ENCODE assay signal across 15 cellular contexts in the genomic region with DNA sequence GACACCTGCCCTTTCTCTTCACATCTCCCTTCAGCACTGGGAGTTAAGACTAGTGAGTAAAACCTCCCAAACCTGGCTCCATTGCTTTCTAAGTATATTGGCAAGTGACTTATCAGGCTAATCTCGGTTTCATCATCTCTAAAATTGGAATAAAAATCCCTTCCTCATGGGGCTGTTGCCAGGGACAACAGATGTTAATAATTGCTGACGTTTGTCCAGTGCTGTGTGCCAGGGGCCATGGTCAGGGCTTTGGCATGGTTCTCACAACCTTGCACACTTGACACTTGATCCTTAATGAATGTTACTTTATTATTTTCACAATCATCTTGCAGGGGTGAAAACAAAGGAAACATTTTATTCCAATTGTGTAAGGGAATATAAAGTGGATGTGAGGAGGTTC. TPM values are rescaled to one million over a fixed set of nuclear protein-coding genes. Genes with fewer than 3 reads are reported as not detected.
DNase-seq lines count a peak whose midpoint lies in the region; ATAC-seq and TF ChIP-seq lines count a peak whose summit lies in the region.
"Had no signal": no experiment of that assay in that cellular context is flagged by ENCODE, and none has a peak within 500 bp of the region (broad histone marks: within the 10 kb centered on the region; RNA-seq: fewer than 3 reads in every experiment).

No MANE protein-coding gene starts in this region.

- no peak overlapping the region for H2AK5ac ChIP-seq in mesenchymal stem cell (ENCODE audit: low read length, severe bottlenecking)

- no peak overlapping the region for H4K91ac ChIP-seq in mesenchymal stem cell (ENCODE audit: low read length)

- H2BK120ac ChIP-seq in mesenchymal stem cell (ENCODE audit: low read depth, low read length), result no peak overlapping the region

- no peak overlapping the region for H2AFZ ChIP-seq in mesenchymal stem cell (ENCODE audit: low read depth, low read length)
- H2AFZ ChIP-seq: GM23248 had no signal

- no peak overlapping the region for H2BK15ac ChIP-seq in mesenchymal stem cell (ENCODE audit: low read depth, poor library complexity, severe bottlenecking)

- WGBS in mesenchymal stem cell, result 93% methylated on average over 2 of the region's 2 CpGs

- no peak overlapping the region for H2BK5ac ChIP-seq in mesenchymal stem cell (ENCODE audit: low read depth, low read length, poor library complexity, severe bottlenecking)

- TF ChIP-seq CTCF in vagina (IDR thresholded peaks at IDR 0.05), result no peak

- no peak overlapping the region for H3K14ac ChIP-seq in mesenchymal stem cell (ENCODE audit: low read length in 2 of 2)

- no peaks in the 10 kb centered on the region for H3K9me3 ChIP-seq in SJCRH30 (replicated peaks)
- H3K9me3 ChIP-seq in mesenchymal stem cell (ENCODE audit: control insufficient read depth, low read length), result no peaks in the 10 kb centered on the region
- no peaks in the 10 kb centered on the region for H3K9me3 ChIP-seq in vagina
- H3K9me3 ChIP-seq: HAP-1 had no signal

- no peak overlapping the region for H3K9ac ChIP-seq in mesenchymal stem cell (ENCODE audit: low read length)
- H3K9ac ChIP-seq: GM23248 had no signal

- H3K79me1 ChIP-seq in mesenchymal stem cell (replicated peaks; ENCODE audit: low read length, poor library complexity, severe bottlenecking), result no peaks in the 10 kb centered on the region

- ATAC-seq in sciatic nerve (peak; percentile 85), HG03039 (IDR thresholded peaks at IDR 0.05; ENCODE audit: unreplicated experiment) (no peak)

- no peak overlapping the region for H3K18ac ChIP-seq in mesenchymal stem cell (ENCODE audit: low read depth in 1 of 2, low read length in 2 of 2)

- H3K4me3 ChIP-seq in SJCRH30 (no peak overlapping the region), mesenchymal stem cell (ENCODE audit: insufficient read depth in 1 of 2, low read depth in 1 of 2, low read length in 2 of 2) (no peak overlapping the region), vagina (no peak overlapping the region)
- H3K4me3 ChIP-seq: GM23248, HAP-1 had no signal

- H3K36me3 ChIP-seq in SJCRH30, result no peaks in the 10 kb centered on the region
- H3K36me3 ChIP-seq in mesenchymal stem cell (ENCODE audit: control insufficient read depth in 1 of 2, insufficient read depth in 2 of 2, low read depth in 1 of 2, low read length in 2 of 2), result no peaks in the 10 kb centered on the region
- no peaks in the 10 kb centered on the region for H3K36me3 ChIP-seq in vagina
- H3K36me3 ChIP-seq: HAP-1 had no signal

- in situ Hi-C loops in G401 (cut with HindIII; ENCODE audit: low sequenced_read_pairs), result no loop called here

- H3K27me3 ChIP-seq in SJCRH30, result no peaks in the 10 kb centered on the region
- H3K27me3 ChIP-seq in mesenchymal stem cell (ENCODE audit: control insufficient read depth in 1 of 2, insufficient read depth in 1 of 2, low read length in 2 of 2), result no peaks in the 10 kb centered on the region
- H3K27me3 ChIP-seq in vagina, result no peaks in the 10 kb centered on the region

- no peak overlapping the region for H3K4me2 ChIP-seq in mesenchymal stem cell (ENCODE audit: low read length, poor library complexity, severe bottlenecking)

- intact Hi-C loops in sciatic nerve (cut with DNase I) (no loop called here), vagina (cut with DNase I) (no loop called here)

- no peak overlapping the region for H3K23ac ChIP-seq in mesenchymal stem cell (ENCODE audit: low read length in 2 of 2)

- TF ChIP-seq POLR2A in vagina (IDR thresholded peaks at IDR 0.05), result no peak

- H3K4ac ChIP-seq in mesenchymal stem cell (ENCODE audit: low read depth in 1 of 2, low read length in 2 of 2), result no peak overlapping the region

- peak overlapping the region; percentile 7 for H4K8ac ChIP-seq in mesenchymal stem cell (ENCODE audit: low read length)

- DNase-seq in G401 (ENCODE audit: low spot score), result peak; percentile 15
- DNase-seq in SJCRH30, result peak; percentile 27 to 66
- no peak for DNase-seq in mesenchymal stem cell
- DNase-seq in sciatic nerve (ENCODE audit: low spot score), result no peak
- DNase-seq in activated CD4-positive, alpha-beta T cell treated with anti-CD3 and anti-CD28 coated beads for 48 hours, result no peak
- DNase-seq in vagina (ENCODE audit: extremely low spot score in 2 of 2), result no peak
- DNase-seq: ACHN; CD4-positive, alpha-beta T cell; DND-41; EL; GM23248 had no signal

- no peak overlapping the region for H2BK12ac ChIP-seq in mesenchymal stem cell (ENCODE audit: low read length in 2 of 2)

- H3K4me1 ChIP-seq in SJCRH30 (0 out of 2 replicates have a peak, but pooled peaks cover 4% of the 10 kb centered on the region), mesenchymal stem cell (ENCODE audit: control insufficient read depth, insufficient read depth, low read depth, low read length) (no peaks in the 10 kb centered on the region), vagina (no peaks in the 10 kb centered on the region)
- H3K4me1 ChIP-seq: HAP-1 had no signal

- H3K27ac ChIP-seq in SJCRH30 (no peak overlapping the region), mesenchymal stem cell (ENCODE audit: low read length, poor library complexity, severe bottlenecking) (no peak overlapping the region), vagina (no peak overlapping the region)
- H3K27ac ChIP-seq: C4-2B, GM23248 had no signal

RNA-seq across cellular contexts. Expression of a gene that starts 50.7 kb away (rescaled TPM):
- total RNA-seq in G401 (2014; rRNA removed; shearing (Covaris generic)), result 5.4 and 6.1 TPM in 2 replicates
- total RNA-seq in SJCRH30 (2014; rRNA removed; shearing (Covaris generic)), result 2.1 and 2.3 TPM in 2 replicates
- polyA plus RNA-seq in mesenchymal stem cell (2013, experiment 1 of 2), result 0.28 TPM
- polyA plus RNA-seq in mesenchymal stem cell (2013, experiment 2 of 2), result 0.19 TPM
- 104 TPM for total RNA-seq in sciatic nerve
- total RNA-seq in vagina, result 12.3 TPM
- total RNA-seq: CD4-positive, alpha-beta T cell; HT-29 had no signal

Comparison
In these comparisons a context has a peak if more than half of its experiments do, and no peak if none do; other contexts are left out.
1. DNase-seq: peak in G401 (single experiment) and SJCRH30 (2 of 2); none in mesenchymal stem cell (single experiment), sciatic nerve (single experiment), activated CD4-positive, alpha-beta T cell treated with anti-CD3 and anti-CD28 coated beads for 48 hours (single experiment) and vagina (0 of 2).